ENCODE assay signal across 1 cellular context in the genomic region with DNA sequence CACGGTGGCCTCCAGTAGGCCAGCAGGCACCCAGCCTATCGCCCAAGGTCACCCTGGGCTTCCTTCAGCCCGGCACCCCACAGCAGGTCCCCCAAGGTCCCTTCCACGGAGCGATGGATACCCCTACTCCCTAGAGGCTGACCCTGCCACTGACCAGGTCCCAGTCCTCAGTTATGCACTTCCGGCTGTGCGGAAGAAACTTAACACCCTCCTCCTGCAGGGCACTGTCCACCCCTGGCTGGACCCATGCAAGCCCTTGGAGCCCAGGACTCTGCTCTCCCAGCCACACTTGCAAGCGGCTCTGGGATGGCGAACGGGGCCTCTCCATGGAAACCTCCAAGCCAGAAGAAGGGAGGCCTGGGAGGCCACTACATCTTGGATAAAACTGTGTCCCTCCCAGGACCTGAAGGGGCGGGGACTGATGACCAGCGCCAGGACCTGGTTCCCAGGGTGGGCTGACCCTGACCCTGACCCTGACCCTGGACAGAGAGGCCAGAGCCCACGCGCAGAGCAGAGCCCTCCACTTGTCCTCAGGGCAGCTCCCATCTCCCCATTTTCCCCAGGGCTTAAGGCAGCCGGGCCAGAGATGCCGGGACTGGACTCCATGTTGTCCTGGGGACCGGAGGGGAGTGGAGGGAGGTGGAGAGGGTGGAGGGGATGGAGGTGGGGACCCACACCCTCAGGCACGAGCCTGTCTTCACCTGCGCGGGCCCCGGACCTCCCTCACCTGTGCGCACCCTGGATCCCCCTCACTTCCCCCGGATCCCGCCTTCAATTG.
TF ChIP-seq lines count a peak whose summit lies in the region.

No MANE protein-coding gene starts in this region.

TF ChIP-seq in IMR-90, 13 proteins besides CTCF, POLR2A, EP300 and RAD21:
- TF ChIP-seq CHD1 (IDR thresholded peaks at IDR 0.05; ENCODE audit: low read depth, low read length) (no peak), RCOR1 (IDR thresholded peaks at IDR 0.05; ENCODE audit: insufficient replicate concordance, low read length) (no peak)
- TF ChIP-seq, protein P1, sequence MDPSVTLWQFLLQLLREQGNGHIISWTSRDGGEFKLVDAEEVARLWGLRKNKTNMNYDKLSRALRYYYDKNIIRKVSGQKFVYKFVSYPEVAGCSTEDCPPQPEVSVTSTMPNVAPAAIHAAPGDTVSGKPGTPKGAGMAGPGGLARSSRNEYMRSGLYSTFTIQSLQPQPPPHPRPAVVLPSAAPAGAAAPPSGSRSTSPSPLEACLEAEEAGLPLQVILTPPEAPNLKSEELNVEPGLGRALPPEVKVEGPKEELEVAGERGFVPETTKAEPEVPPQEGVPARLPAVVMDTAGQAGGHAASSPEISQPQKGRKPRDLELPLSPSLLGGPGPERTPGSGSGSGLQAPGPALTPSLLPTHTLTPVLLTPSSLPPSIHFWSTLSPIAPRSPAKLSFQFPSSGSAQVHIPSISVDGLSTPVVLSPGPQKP (IDR thresholded peaks at IDR 0.05; ENCODE audit: borderline replicate concordance, low read depth, low read length), result no peak
